9 cellular contexts compared by ENCODE assay signal in the genomic region with DNA sequence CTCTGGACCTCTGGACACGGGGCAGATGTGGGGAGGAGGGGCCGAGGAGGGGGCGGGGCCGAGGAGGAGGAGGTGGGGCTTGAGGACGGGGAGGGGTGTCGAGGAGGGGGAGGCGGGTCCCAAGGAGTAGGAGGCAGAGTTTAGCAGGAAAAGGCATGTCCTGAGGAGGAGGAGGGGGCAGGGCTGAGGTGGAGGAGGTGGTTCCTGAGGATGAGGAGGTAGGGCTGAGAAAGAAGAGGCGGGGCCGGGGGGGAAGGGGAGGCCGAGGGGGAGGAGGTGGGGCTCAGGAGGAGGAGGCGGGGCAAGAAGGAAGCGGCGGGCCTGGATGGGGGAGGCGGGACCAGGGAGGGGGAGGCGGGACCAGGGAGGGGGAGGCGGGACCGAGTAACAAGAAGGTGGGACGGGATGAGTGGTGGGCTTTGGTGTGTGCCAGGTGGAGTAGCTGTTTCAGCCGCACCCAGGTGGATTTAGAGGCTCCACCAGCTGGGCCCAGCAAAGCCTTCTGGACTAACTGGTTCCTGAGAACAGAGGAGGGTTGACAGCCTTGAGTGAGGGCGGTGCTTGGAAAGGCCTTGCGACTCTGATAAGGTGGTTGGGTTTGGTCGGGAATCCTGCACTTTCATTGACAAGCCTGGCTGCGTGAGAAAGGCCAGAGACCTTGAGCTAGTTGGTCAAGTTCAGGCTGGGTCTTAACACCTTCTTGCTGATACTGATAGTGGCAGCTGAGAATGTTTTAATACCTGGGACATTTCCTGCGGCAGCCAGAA. TPM values are rescaled to one million over a fixed set of nuclear protein-coding genes. Genes with fewer than 3 reads are reported as not detected.
DNase-seq lines count a peak whose midpoint lies in the region; ATAC-seq, FAIRE-seq and TF ChIP-seq lines count a peak whose summit lies in the region.
"Had no signal": no experiment of that assay in that cellular context is flagged by ENCODE, and none has a peak within 500 bp of the region (broad histone marks: within the 10 kb centered on the region; RNA-seq: fewer than 3 reads in every experiment).

No MANE protein-coding gene starts in this region.

- H3K27me3 ChIP-seq in HUES48 (ENCODE audit: control insufficient read depth, insufficient read depth, low read length), result no peaks in the 10 kb centered on the region
- H3K27me3 ChIP-seq in cardiac muscle cell, result no peaks in the 10 kb centered on the region

- H3K27ac ChIP-seq in 22Rv1, result peak overlapping the region; percentile 52
- H3K27ac ChIP-seq in HUES48 (ENCODE audit: low read depth, low read length), result peak overlapping the region; percentile 6
- H3K27ac ChIP-seq in cardiac muscle cell, result no peak overlapping the region

- peak; percentile 34 for DNase-seq in activated CD8-positive, alpha-beta memory T cell treated with anti-CD3 and anti-CD28 coated beads, Interleukin-2, amount 50 U/mL, for 4 hours
- DNase-seq in cardiac muscle cell (ENCODE audit: low read depth in 1 of 2, low spot score in 1 of 2) (peak; percentile 82 to 94), retinal pigment epithelial cell (ENCODE audit: low read depth) (no peak), NCI-H446 treated with DMSO at 0.1 percent for 48 hours (lab: John Stamatoyannopoulos, UW) (no peak), HTR-8/SVneo (ENCODE audit: insufficient read length, low spot score) (no peak)

- no peaks in the 10 kb centered on the region for H3K9me3 ChIP-seq in HUES48 (ENCODE audit: control insufficient read depth, insufficient read depth, low read length)
- H3K9me3 ChIP-seq in cardiac muscle cell (ENCODE audit: low read depth), result no peaks in the 10 kb centered on the region

- H3K36me3 ChIP-seq in HUES48 (ENCODE audit: control insufficient read depth, insufficient read depth, low read length) (no peaks in the 10 kb centered on the region), cardiac muscle cell (no peaks in the 10 kb centered on the region)

- no peak for TF ChIP-seq CTCF in 22Rv1 (IDR thresholded peaks at IDR 0.05)
- TF ChIP-seq CTCF in cardiac muscle cell (IDR thresholded peaks at IDR 0.05; ENCODE audit: low read depth, low read length), result no peak
- TF ChIP-seq CTCF in retinal pigment epithelial cell (conservative IDR thresholded peaks at IDR 0.05; ENCODE audit: low read depth, low read length), result no peak

- no peak for ATAC-seq in GM19463 (IDR thresholded peaks at IDR 0.05; ENCODE audit: unreplicated experiment)

- FAIRE-seq in HTR-8/SVneo (lab: Jason Lieb, UNC), result no peak

- H3K9ac ChIP-seq in HUES48 (ENCODE audit: low read depth, low read length), result no peak overlapping the region; the same call in 1 of the 2 replicates

- H3K4me1 ChIP-seq in HUES48 (ENCODE audit: control insufficient read depth, insufficient read depth, low read length) (peaks cover 6% of the 10 kb centered on the region; the same call in 1 of the 2 replicates), cardiac muscle cell (ENCODE audit: low read depth) (peaks cover 10% of the 10 kb centered on the region)

- H3K4me3 ChIP-seq in HUES48 (ENCODE audit: low read depth, low read length), result peak overlapping the region; percentile 39; the same call in 1 of the 2 replicates
- H3K4me3 ChIP-seq in cardiac muscle cell, result peak overlapping the region; percentile 12
- peak overlapping the region; percentile 29 for H3K4me3 ChIP-seq in retinal pigment epithelial cell (ENCODE audit: low read length)

RNA-seq across cellular contexts. Expression of gene TECR, which starts 7.7 kb away (rescaled TPM):
- total RNA-seq in cardiac muscle cell, result 77.4 and 83.1 TPM in 2 replicates
- polyA plus RNA-seq in cardiac muscle cell, result 245 and 345 TPM in 2 replicates

RNA-seq across cellular contexts. Expression of gene DNAJB1, which starts 18.9 kb away (rescaled TPM):
- 41.8 and 56.4 TPM in 2 replicates for total RNA-seq in cardiac muscle cell
- polyA plus RNA-seq in cardiac muscle cell, result 76.5 and 82.8 TPM in 2 replicates

RNA-seq across cellular contexts. Expression of gene NDUFB7, which starts 34.8 kb away (rescaled TPM):
- 381 and 600 TPM in 2 replicates for total RNA-seq in cardiac muscle cell
- 445 and 518 TPM in 2 replicates for polyA plus RNA-seq in cardiac muscle cell

RNA-seq across cellular contexts. Expression of gene GIPC1, which starts 41.2 kb away (rescaled TPM):
- 133 and 172 TPM in 2 replicates for total RNA-seq in cardiac muscle cell
- 117 and 145 TPM in 2 replicates for polyA plus RNA-seq in cardiac muscle cell

RNA-seq across cellular contexts. Expression of gene CLEC17A, which starts 45.8 kb away (rescaled TPM):
- not detected in 2 replicates for total RNA-seq in cardiac muscle cell
- polyA plus RNA-seq in cardiac muscle cell, result not detected in 2 replicates
- total RNA-seq: T-helper 2 cell treated with Interferon-gamma antibody and Interleukin-4, amounts not matched to agents 100 ng/mL and 5 ng/mL, for 36 hours had no signal

Comparison
In these comparisons a context has a peak if more than half of its experiments do, and no peak if none do; other contexts are left out.
1. DNase-seq: peak in activated CD8-positive, alpha-beta memory T cell treated with anti-CD3 and anti-CD28 coated beads, Interleukin-2, amount 50 U/mL, for 4 hours (single experiment) and cardiac muscle cell (2 of 2); none in retinal pigment epithelial cell (single experiment), NCI-H446 treated with DMSO at 0.1 percent for 48 hours (single experiment) and HTR-8/SVneo (single experiment).
2. Peak in every context shown above with its lines, with median percentiles within 50 percentile points of each other: H3K4me3 ChIP-seq.